Comparison of ENCODE assay signal across 9 cellular contexts in genomic region chr7:35695987-35696386, GRCh38. TPM values are rescaled to one million over a fixed set of nuclear protein-coding genes. Genes with fewer than 3 reads are reported as not detected.
DNase-seq lines count a peak whose midpoint lies in the region; ATAC-seq, FAIRE-seq and TF ChIP-seq lines count a peak whose summit lies in the region.
"Had no signal": no experiment of that assay in that cellular context is flagged by ENCODE, and none has a peak within 500 bp of the region (broad histone marks: within the 10 kb centered on the region; RNA-seq: fewer than 3 reads in every experiment).

No MANE protein-coding gene starts in this region.

- intact Hi-C loops in Right ventricle myocardium inferior (cut with DNase I) (loop anchor here (10.0 kb wide), 1 partner anchor 609 kb away; no protein-coding TSS in a partner anchor), K562 (cut with micrococcal nuclease) (no loop called here)

- H3K36me3 Mint-ChIP-seq in mesothelial cell of epicardium, result peaks cover 16% of the 10 kb centered on the region

- H3K27ac Mint-ChIP-seq in mesothelial cell of epicardium, result peak overlapping the region; percentile 97

- H4K20me1 ChIP-seq in K562 (replicated peaks; ENCODE audit: control insufficient read depth, insufficient read depth, low read length), result no peaks in the 10 kb centered on the region

- TF ChIP-seq CTCF in right atrium auricular region (IDR thresholded peaks at IDR 0.05) (no peak), K562 (IDR thresholded peaks at IDR 0.05 in 2 of 3, conservative IDR thresholded peaks at IDR 0.05 in 1 of 3; ENCODE audit: insufficient read depth in 2 of 3, low read depth in 1 of 3, low read length in 3 of 3) (no peak), mesothelial cell of epicardium (IDR thresholded peaks at IDR 0.05; ENCODE audit: unreplicated experiment) (no peak)

- H3K27ac ChIP-seq in right atrium auricular region (peak overlapping the region in 1 of 2 donors; percentile 92), K562 (ENCODE audit: extremely low read depth, low read depth, low read length) (peak overlapping the region; percentile 77; the same call in 2 of the 3 replicates)

- in situ Hi-C loops in K562 (cut with MboI), result no loop called here

- TF ChIP-seq EP300 in K562 (IDR thresholded peaks at IDR 0.05; ENCODE audit: low read length), result no peak

- BruUV-seq in K562 (replicated peaks; lab: Mats Ljungman, UMichigan), result TSS peak; percentile 85

- peak overlapping the region; percentile 93 to 99 for H3K4me3 ChIP-seq in right atrium auricular region
- H3K4me3 ChIP-seq in K562, result peak overlapping the region; percentile 59

- H3K4me1 ChIP-seq in right atrium auricular region, result peaks cover 0 to 41% of the 10 kb centered on the region in 2 donors
- H3K4me1 ChIP-seq in K562 (replicated peaks in 1 of 2; ENCODE audit: control insufficient read depth in 2 of 2, insufficient read depth in 2 of 2, low read length in 2 of 2), result peaks cover 0 to 20% of the 10 kb centered on the region in 2 experiments; a peak in 4 of 5 replicates

- H3K9me3 Mint-ChIP-seq in mesothelial cell of epicardium, result peaks cover 3% of the 10 kb centered on the region

- no peaks in the 10 kb centered on the region for H3K9me3 ChIP-seq in right atrium auricular region
- no peaks in the 10 kb centered on the region for H3K9me3 ChIP-seq in K562 (replicated peaks; ENCODE audit: control insufficient read depth, insufficient read depth, low read depth, low read length)

- POLR2A ChIA-PET in K562 (lab: Yijun Ruan, JAX), result interaction anchor here (0.6 to 1.4 kb wide), 3 partner anchors 52 to 87 kb away, joined by 3 to 5 read pairs (median 3); no protein-coding TSS in a partner anchor

- TF ChIP-seq RAD21 in K562 (CRISPR knock-in tag; conservative IDR thresholded peaks at IDR 0.05 in 1 of 2, IDR thresholded peaks at IDR 0.05 in 1 of 2), result no peak

- peaks cover 41% of the 10 kb centered on the region for H3K4me1 Mint-ChIP-seq in mesothelial cell of epicardium

- H3K36me3 ChIP-seq in right atrium auricular region, result no peaks in the 10 kb centered on the region
- peaks cover 5% of the 10 kb centered on the region; the same call in 1 of the 3 replicates for H3K36me3 ChIP-seq in K562 (ENCODE audit: control insufficient read depth, insufficient read depth, low read length)

- H3K27me3 Mint-ChIP-seq in mesothelial cell of epicardium (ENCODE audit: low read depth), result no peaks in the 10 kb centered on the region

- DNase-seq in right atrium auricular region (ENCODE audit: low spot score) (no peak), Right ventricle myocardium inferior (ENCODE audit: missing footprints) (no peak), K562 (ENCODE audit: extremely low read depth in 1 of 4, low spot score in 3 of 4) (no peak), mesothelial cell of epicardium (ENCODE audit: low spot score in 2 of 2, unreplicated experiment in 2 of 2) (no peak), HUDEP-2 (lab: John Stamatoyannopoulos, UW; ENCODE audit: unreplicated experiment in 76 of 76) (no peak), NCI-H524 treated with DMSO at 0.1 percent for 48 hours (lab: John Stamatoyannopoulos, UW) (no peak)

- H3K27me3 ChIP-seq in right atrium auricular region, result no peaks in the 10 kb centered on the region
- H3K27me3 ChIP-seq in K562 (ENCODE audit: control insufficient read depth in 2 of 2, insufficient read depth in 2 of 2, low read length in 2 of 2), result no peaks in the 10 kb centered on the region

- peaks cover 50% of the 10 kb centered on the region for H3K79me2 ChIP-seq in K562 (ENCODE audit: control insufficient read depth, insufficient read depth, low read length)

- peak overlapping the region; percentile 73 to 80; a peak in 3 of 4 replicates for H3K9ac ChIP-seq in K562 (ENCODE audit: insufficient read depth in 1 of 2, low read depth in 2 of 2, low read length in 2 of 2)

- CTCF ChIA-PET in K562 (lab: Yijun Ruan, JAX; ENCODE audit: low intra/inter-chr PET ratio), result no interaction called here

- TF ChIP-seq POLR2A in K562 (conservative IDR thresholded peaks at IDR 0.05) (no peak), GM18505 (IDR thresholded peaks at IDR 0.05; ENCODE audit: borderline replicate concordance, extremely low read depth, insufficient read depth, insufficient read length) (no peak)

- H3K4me2 ChIP-seq in K562 (ENCODE audit: insufficient read depth, low read length), result peak overlapping the region; percentile 95

- peak overlapping the region; percentile 69; the same call in 1 of the 2 replicates for H2AFZ ChIP-seq in K562 (ENCODE audit: low read depth, low read length)

- 48% methylated on average over 6 of the region's 7 CpGs for WGBS in K562 (ENCODE audit: insufficient coverage, low coverage, missing lambda C conversion rate)

- peak overlapping the region; percentile 90 for H3K4me3 Mint-ChIP-seq in mesothelial cell of epicardium

- H3K9me1 ChIP-seq in K562 (ENCODE audit: control insufficient read depth, insufficient read depth, low read length), result no peaks in the 10 kb centered on the region

- no peak for FAIRE-seq in K562 (lab: Jason Lieb, UNC)
- FAIRE-seq: G401.6 had no signal

- ATAC-seq in Right ventricle myocardium inferior, result no peak
- ATAC-seq in K562, result no peak
- no peak for ATAC-seq in GM18519 (IDR thresholded peaks at IDR 0.05; ENCODE audit: low FRiP score, unreplicated experiment)
- ATAC-seq in GM18505 (IDR thresholded peaks at IDR 0.05; ENCODE audit: unreplicated experiment), result no peak

TF ChIP-seq in K562, 482 proteins besides CTCF, POLR2A, EP300 and RAD21:
- TF ChIP-seq TCFL5 (CRISPR knock-in tag; conservative IDR thresholded peaks at IDR 0.05) (no peak), CREB1 (IDR thresholded peaks at IDR 0.05) (no peak), CREB1 (CRISPR knock-in tag; IDR thresholded peaks at IDR 0.05) (no peak), DDX20 (tag; IDR thresholded peaks at IDR 0.05; ENCODE audit: low read depth) (no peak), ELF1 (tag; IDR thresholded peaks at IDR 0.05) (no peak)

RNA-seq across cellular contexts. Expression of gene HERPUD2, which starts 1.1 kb away (rescaled TPM):
- total RNA-seq in right atrium auricular region, result 10 to 100 TPM; 14.0 to 23.9 TPM
- total RNA-seq in Right ventricle myocardium inferior, result 17.9 TPM
- total RNA-seq in K562 (2011; cell fraction: chromatin; rRNA removed; ENCODE audit: low replicate concordance), result 19.0 and 30.9 TPM in 2 replicates
- 29.9 and 33.7 TPM in 2 replicates for total RNA-seq in K562 (2011; cell fraction: nucleolus; rRNA removed)
- total RNA-seq in K562 (2011; cell fraction: nucleoplasm; rRNA removed), result 33.7 and 34.3 TPM in 2 replicates
- total RNA-seq in K562 (2014; rRNA removed), result 9.4 and 9.7 TPM in 2 replicates
- total RNA-seq in K562 (2014; rRNA removed; fragmentation: Illumina TruSeq; extraction: Trizol), result 12.3 and 13.2 TPM in 2 replicates
- 12.6 and 13.2 TPM in 2 replicates for total RNA-seq in K562 (2015; rRNA removed; fragmentation: Illumina TruSeq; extraction: Trizol)
- total RNA-seq in K562 (2021), result 14.4 and 15.3 TPM in 2 replicates
- polyA plus RNA-seq in K562 (2011; rRNA removed), result 28.5 and 33.0 TPM in 2 replicates
- 27.7 and 35.0 TPM in 2 replicates for polyA plus RNA-seq in K562 (2011; cell fraction: cytosol; rRNA removed)
- polyA plus RNA-seq in K562 (2011; cell fraction: nucleus; rRNA removed), result 20.7 and 22.2 TPM in 2 replicates
- 11.0 and 14.7 TPM in 2 replicates for polyA plus RNA-seq in K562 (2012)
- polyA plus RNA-seq in K562 (2014; fragmentation: Illumina TruSeq; extraction: Trizol), result 17.2 and 21.8 TPM in 2 replicates
- 1 to 10 TPM; 4.1 to 5.7 TPM for polyA plus RNA-seq in K562 (2014; fragmentation: Nextera tagmentation; extraction: Ambion mirVana)
- 10.8 and 15.7 TPM in 2 replicates for polyA plus RNA-seq in K562 (2014; rRNA removed)
- polyA minus RNA-seq in K562 (2011; rRNA and poly(A)+ RNA removed), result 36.7 and 42.0 TPM in 2 replicates
- 12.8 and 22.0 TPM in 2 replicates for polyA minus RNA-seq in K562 (2011; cell fraction: cytosol; rRNA and poly(A)+ RNA removed)
- 28.0 and 31.2 TPM in 2 replicates for polyA minus RNA-seq in K562 (2011; cell fraction: nucleus; rRNA and poly(A)+ RNA removed)
- 32.4 to 35.0 TPM (median 34.5 TPM) in 3 replicates for total RNA-seq in mesothelial cell of epicardium
